In genomic region chr2:121754851-121755236, GRCh38 we compare ENCODE assay signal across 8 cellular contexts. TPM values are rescaled to one million over a fixed set of nuclear protein-coding genes. Genes with fewer than 3 reads are reported as not detected.
DNase-seq lines count a peak whose midpoint lies in the region; ATAC-seq and TF ChIP-seq lines count a peak whose summit lies in the region.

No MANE protein-coding gene starts in this region.

- peaks cover 19 to 25% of the 10 kb centered on the region in 2 donors for H3K4me1 Mint-ChIP-seq in natural killer cell

- no peaks in the 10 kb centered on the region for H3K36me3 Mint-ChIP-seq in natural killer cell

- no peaks in the 10 kb centered on the region for H3K27me3 ChIP-seq in GM06990 (replicated peaks; ENCODE audit: control insufficient read depth, insufficient read depth, low read length)
- H3K27me3 ChIP-seq in HUES6 (ENCODE audit: control insufficient read depth, insufficient read depth, low read length), result no peaks in the 10 kb centered on the region

- DNase-seq in GM06990 (ENCODE audit: extremely low read depth, insufficient read length) (no peak), caudate nucleus (lab: John Stamatoyannopoulos, UW) (no peak), natural killer cell (no peak), NCI-H2171 treated with DMSO at 0.1 percent for 48 hours (lab: John Stamatoyannopoulos, UW) (no peak), posterior vena cava (ENCODE audit: low spot score) (no peak)

- intact Hi-C loops in natural killer cell (cut with micrococcal nuclease) (loop anchor here (1.0 to 5.0 kb wide), 4 partner anchors 19 to 353 kb away; partner anchors contain the start of genes CLASP1, NIFK and RNU4ATAC), posterior vena cava (cut with DNase I) (no loop called here)

- ATAC-seq in natural killer cell (no peak), GM19328 (IDR thresholded peaks at IDR 0.05; ENCODE audit: unreplicated experiment) (no peak), GM18909 (IDR thresholded peaks at IDR 0.05; ENCODE audit: poor library complexity, unreplicated experiment) (no peak)

- no peaks in the 10 kb centered on the region for H3K36me3 ChIP-seq in GM06990 (ENCODE audit: control insufficient read depth, insufficient read depth, low read length)
- H3K36me3 ChIP-seq in HUES6 (ENCODE audit: control insufficient read depth, insufficient read depth, low read length), result peaks cover 19% of the 10 kb centered on the region

- H3K9me3 Mint-ChIP-seq in natural killer cell, result no peaks in the 10 kb centered on the region

- no peak for TF ChIP-seq CTCF in GM06990 (IDR thresholded peaks at IDR 0.05; ENCODE audit: insufficient read depth, low read length, poor library complexity, severe bottlenecking)
- no peak for TF ChIP-seq CTCF in natural killer cell (IDR thresholded peaks at IDR 0.05)

- no peak overlapping the region for H3K27ac ChIP-seq in HUES6 (ENCODE audit: low read depth, low read length)
- peak overlapping the region; percentile 27 for H3K27ac ChIP-seq in caudate nucleus (ENCODE audit: low read depth, low read length)

- H3K9me3 ChIP-seq in HUES6 (ENCODE audit: control insufficient read depth, insufficient read depth, low read depth, low read length), result no peaks in the 10 kb centered on the region

- H3K9ac ChIP-seq in HUES6 (ENCODE audit: low read length), result peak overlapping the region; percentile 95

- peak overlapping the region; percentile 98 for H3K4me3 ChIP-seq in GM06990 (replicated peaks; ENCODE audit: low read depth, low read length)
- H3K4me3 ChIP-seq in HUES6 (ENCODE audit: low read depth, low read length), result peak overlapping the region; percentile 82

- H3K27ac Mint-ChIP-seq in natural killer cell, result peak overlapping the region; percentile 78 to 84

- H3K4me3 Mint-ChIP-seq in natural killer cell, result peak overlapping the region; percentile 91

- no peaks in the 10 kb centered on the region for H3K4me1 ChIP-seq in HUES6 (ENCODE audit: control insufficient read depth, insufficient read depth, low read length)

- no peaks in the 10 kb centered on the region for H3K27me3 Mint-ChIP-seq in natural killer cell (ENCODE audit: low read depth in 2 of 2)

RNA-seq across cellular contexts. Expression of gene TSN, which starts 0.6 kb away (rescaled TPM):
- 10 to 100 TPM; 54.7 to 66.9 (median 62.5) TPM for total RNA-seq in natural killer cell
- 10 to 100 TPM; 43.8 to 49.5 TPM for total RNA-seq in posterior vena cava

RNA-seq across cellular contexts. Expression of gene NIFK, which starts 18.2 kb away (rescaled TPM):
- 10 to 100 TPM; 32.7 to 37.7 (median 33.5) TPM for total RNA-seq in natural killer cell
- total RNA-seq in posterior vena cava, result 10 to 100 TPM; 32.1 to 45.8 TPM
